ENCODE assay signal across 8 cellular contexts in the genomic region with DNA sequence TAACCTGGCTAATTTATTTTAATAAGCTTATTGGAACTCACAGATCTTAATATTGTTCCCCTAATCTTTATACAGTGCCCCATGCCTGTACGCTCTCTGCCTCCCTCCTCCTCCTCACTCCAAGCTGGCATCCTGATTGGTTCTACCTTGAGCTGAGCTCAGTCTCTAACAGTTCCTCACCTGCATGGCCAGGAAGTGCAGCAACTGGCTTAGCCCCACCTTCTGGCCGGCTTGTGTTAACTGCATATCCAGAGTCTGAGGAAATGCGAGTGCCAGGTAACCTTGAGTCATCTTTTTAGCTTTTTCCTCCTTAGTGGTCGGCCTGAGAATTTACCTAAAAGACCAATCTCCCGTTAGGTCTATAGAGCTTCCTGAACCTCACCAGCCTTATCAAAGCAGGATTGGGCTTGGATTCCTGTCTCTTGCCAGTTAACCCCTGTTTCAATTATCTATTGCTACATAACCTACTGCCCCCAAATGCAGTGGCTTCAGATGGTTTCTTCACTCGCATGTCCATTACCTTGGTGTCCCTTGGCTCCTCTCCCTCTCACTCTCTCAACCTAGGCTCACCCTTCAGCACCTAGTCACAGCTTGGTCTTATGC.
DNase-seq lines count a peak whose midpoint lies in the region; ATAC-seq, FAIRE-seq and TF ChIP-seq lines count a peak whose summit lies in the region.
"Had no signal": no experiment of that assay in that cellular context is flagged by ENCODE, and none has a peak within 500 bp of the region (broad histone marks: within the 10 kb centered on the region; RNA-seq: fewer than 3 reads in every experiment).

No MANE protein-coding gene starts in this region.

- H3K4me2 ChIP-seq in SK-N-SH, result no peak overlapping the region
- H3K4me2 ChIP-seq in GM12878 (ENCODE audit: control insufficient read depth, insufficient read depth), result no peak overlapping the region

- H3K9me3 ChIP-seq in SK-N-SH (no peaks in the 10 kb centered on the region), GM12878 (replicated peaks; ENCODE audit: control insufficient read depth, insufficient read depth, low read length) (peaks cover 1% of the 10 kb centered on the region; the same call in 2 of the 3 replicates)

- no peaks in the 10 kb centered on the region for H3K27me3 Mint-ChIP-seq in endothelial cell (ENCODE audit: unreplicated experiment)
- H3K27me3 Mint-ChIP-seq: stimulated activated naive CD8-positive, alpha-beta T cell treated with anti-CD3 and anti-CD28 coated beads, Interleukin-15, Interleukin-2, amounts not matched to agents 100 ng/mL and 50 ng/mL, for 24 hours had no signal

- H2AFZ ChIP-seq in SK-N-SH (ENCODE audit: low read depth) (no peak overlapping the region), GM12878 (ENCODE audit: control insufficient read depth, low read depth, low read length) (no peak overlapping the region)

- no peak overlapping the region for H3K4me3 Mint-ChIP-seq in endothelial cell (ENCODE audit: unreplicated experiment)
- H3K4me3 Mint-ChIP-seq: stimulated activated naive CD8-positive, alpha-beta T cell treated with anti-CD3 and anti-CD28 coated beads, Interleukin-15, Interleukin-2, amounts not matched to agents 100 ng/mL and 50 ng/mL, for 24 hours had no signal

- H4K20me1 ChIP-seq in SK-N-SH (ENCODE audit: insufficient read depth) (no peaks in the 10 kb centered on the region), GM12878 (ENCODE audit: control insufficient read depth, insufficient read depth) (no peaks in the 10 kb centered on the region)

- SMC1A ChIA-PET in GM12878 (lab: Charles Lee; ENCODE audit: uncharacterized antibody, unreplicated experiment), result no interaction called here

- H3K9ac ChIP-seq in SK-N-SH (no peak overlapping the region), GM12878 (ENCODE audit: control insufficient read depth, insufficient read depth, low read length) (no peak overlapping the region)

- no TSS peak for BruUV-seq in GM12878 (replicated peaks; lab: Mats Ljungman, UMichigan)

- H3K4me1 Mint-ChIP-seq in endothelial cell (ENCODE audit: unreplicated experiment), result no peaks in the 10 kb centered on the region

- ATAC-seq in GM18520 (IDR thresholded peaks at IDR 0.05; ENCODE audit: unreplicated experiment) (peak; percentile 43), HG03442 (IDR thresholded peaks at IDR 0.05; ENCODE audit: unreplicated experiment) (peak; percentile 74), GM12878 (peak; percentile 89)

- intact Hi-C loops in GM12878 (cut with micrococcal nuclease; ENCODE audit: unreplicated experiment), result loop anchor here (5.0 kb wide), 1 partner anchor 175 kb away; no protein-coding TSS in a partner anchor

- TF ChIP-seq RAD21 in SK-N-SH (IDR thresholded peaks at IDR 0.05; ENCODE audit: low read length) (peak; percentile 41), GM12878 (IDR thresholded peaks at IDR 0.05; ENCODE audit: insufficient read depth, low read depth, low read length) (peak; percentile 43; the same call in 1 of the 2 replicates)

- TF ChIP-seq EP300 in SK-N-SH (IDR thresholded peaks at IDR 0.05; ENCODE audit: borderline replicate concordance in 1 of 2, low read depth in 1 of 2, low read length in 1 of 2), result no peak
- no peak for TF ChIP-seq EP300 in GM12878 (IDR thresholded peaks at IDR 0.05; ENCODE audit: borderline replicate concordance in 1 of 2, control insufficient read depth in 1 of 2, low read depth in 2 of 2, low read length in 2 of 2)

- H3K79me2 ChIP-seq in SK-N-SH (ENCODE audit: insufficient read depth), result no peaks in the 10 kb centered on the region
- no peaks in the 10 kb centered on the region for H3K79me2 ChIP-seq in GM12878 (ENCODE audit: control insufficient read depth, insufficient read depth, low read length)

- H3K27ac ChIP-seq in SK-N-SH (ENCODE audit: low read depth in 2 of 2, low read length in 1 of 2) (no peak overlapping the region), GM12878 (ENCODE audit: control insufficient read depth, insufficient read depth) (no peak overlapping the region)

- in situ Hi-C loops in GM12878 (cut with MboI), result no loop called here

- POLR2A ChIA-PET in SK-N-SH (lab: Yijun Ruan, JAX), result no interaction called here
- POLR2A ChIA-PET in GM12878 (lab: Charles Lee), result no interaction called here

- H3K27me3 ChIP-seq in SK-N-SH (ENCODE audit: insufficient read depth) (no peaks in the 10 kb centered on the region), GM12878 (replicated peaks in 1 of 2; ENCODE audit: control insufficient read depth in 2 of 2, insufficient read depth in 2 of 2, low read length in 1 of 2) (peaks cover 0 to 12% of the 10 kb centered on the region in 2 experiments; a peak in 1 of 4 replicates)

- no peak for DNase-seq in SK-N-SH
- no peak for DNase-seq in GM12878 (ENCODE audit: low read depth, low spot score)
- peak; percentile 47 for DNase-seq in mucosa of gallbladder (ENCODE audit: low spot score)
- no peak for DNase-seq in HUDEP-2 (lab: John Stamatoyannopoulos, UW; ENCODE audit: unreplicated experiment in 76 of 76)
- DNase-seq in endothelial cell (ENCODE audit: low spot score), result no peak

- H3F3A ChIP-seq in SK-N-SH (replicated peaks; ENCODE audit: insufficient read depth), result no peaks in the 10 kb centered on the region

- no peak for TF ChIP-seq POLR2A in GM12878 (IDR thresholded peaks at IDR 0.05; ENCODE audit: low read depth, low read length)

- H3K36me3 ChIP-seq in SK-N-SH (replicated peaks in 1 of 2; ENCODE audit: control insufficient read depth in 1 of 2, insufficient read depth in 2 of 2, low read length in 1 of 2), result no peaks in the 10 kb centered on the region
- H3K36me3 ChIP-seq in GM12878 (ENCODE audit: control insufficient read depth in 2 of 2, insufficient read depth in 2 of 2, low read length in 1 of 2), result no peaks in the 10 kb centered on the region

- H3K9me2 ChIP-seq in SK-N-SH, result no peaks in the 10 kb centered on the region

- RAD21 ChIA-PET in GM12878 (lab: Charles Lee; ENCODE audit: unreplicated experiment), result interaction anchor here (1.7 kb wide), 1 partner anchor 199 kb away, joined by 3 read pairs; no protein-coding TSS in a partner anchor

- WGBS in SK-N-SH (ENCODE audit: low lambda C conversion rate), result 84% methylated on average over 6 of the region's 6 CpGs
- WGBS in GM12878 (ENCODE audit: insufficient coverage, insufficient replicate concordance, low lambda C conversion rate, missing lambda C conversion rate), result 5% methylated on average over 6 of the region's 6 CpGs

- TF ChIP-seq CTCF in SK-N-SH (IDR thresholded peaks at IDR 0.05) (0 out of 2 replicates have a peak, but pooled peaks have one; percentile 19), GM12878 (IDR thresholded peaks at IDR 0.05 in 2 of 3, conservative IDR thresholded peaks at IDR 0.05 in 1 of 3; ENCODE audit: control insufficient read depth in 2 of 3, extremely low read depth in 1 of 3, insufficient read depth in 1 of 3, low read depth in 3 of 3, low read length in 3 of 3) (peak; percentile 33 to 54 (median 51)), endothelial cell (IDR thresholded peaks at IDR 0.05; ENCODE audit: unreplicated experiment) (no peak)

- peak; percentile 56 for FAIRE-seq in GM12878 (lab: Jason Lieb, UNC)

- H3K27ac Mint-ChIP-seq in endothelial cell (ENCODE audit: unreplicated experiment), result no peak overlapping the region
- H3K27ac Mint-ChIP-seq: stimulated activated naive CD8-positive, alpha-beta T cell treated with anti-CD3 and anti-CD28 coated beads, Interleukin-15, Interleukin-2, amounts not matched to agents 100 ng/mL and 50 ng/mL, for 24 hours had no signal

- CTCF ChIA-PET in SK-N-SH (lab: Yijun Ruan, JAX) (interaction anchor here (1.3 to 1.9 kb wide), 2 partner anchors 10 to 422 kb away, joined by 3 to 10 read pairs; no protein-coding TSS in a partner anchor), GM12878 (lab: Yijun Ruan, JAX) (interaction anchor here (0.7 kb wide), 1 partner anchor 10 kb away, joined by 3 read pairs; no protein-coding TSS in a partner anchor)

- H3K4me3 ChIP-seq in SK-N-SH (ENCODE audit: low read depth in 2 of 2, low read length in 1 of 2) (no peak overlapping the region), GM12878 (no peak overlapping the region)

- H3K36me3 Mint-ChIP-seq in endothelial cell (ENCODE audit: low read depth, unreplicated experiment), result no peaks in the 10 kb centered on the region

- H3K4me1 ChIP-seq in SK-N-SH (ENCODE audit: control insufficient read depth in 1 of 2, insufficient read depth in 2 of 2, low read depth in 1 of 2, low read length in 1 of 2) (peaks cover 0 to 6% of the 10 kb centered on the region in 2 experiments; a peak in 1 of 4 replicates), GM12878 (ENCODE audit: control insufficient read depth, insufficient read depth, low read length) (no peaks in the 10 kb centered on the region)

- H3K9me3 Mint-ChIP-seq in endothelial cell (ENCODE audit: unreplicated experiment), result no peaks in the 10 kb centered on the region
- H3K9me3 Mint-ChIP-seq: stimulated activated naive CD8-positive, alpha-beta T cell treated with anti-CD3 and anti-CD28 coated beads, Interleukin-15, Interleukin-2, amounts not matched to agents 100 ng/mL and 50 ng/mL, for 24 hours had no signal

TF ChIP-seq in SK-N-SH, 30 proteins besides CTCF, POLR2A, EP300 and RAD21:
- TF ChIP-seq RFX5 (IDR thresholded peaks at IDR 0.05; ENCODE audit: low read length), result no peak
- peak; percentile 22; the same call in 1 of the 2 replicates for TF ChIP-seq SMC3 (IDR thresholded peaks at IDR 0.05; ENCODE audit: low read depth, low read length)

TF ChIP-seq in GM12878, 131 proteins besides CTCF, POLR2A, EP300 and RAD21:
- TF ChIP-seq USF1 (IDR thresholded peaks at IDR 0.05; ENCODE audit: borderline replicate concordance, extremely low read length, insufficient read depth, low read depth, low read length), result no peak
- peak; percentile 13; the same call in 1 of the 2 replicates for TF ChIP-seq SMC3 (IDR thresholded peaks at IDR 0.05; ENCODE audit: borderline replicate concordance, low read length)
TF ChIP-seq in GM12878: peak in this region for 1.
